In genomic region chr14:100375963-100376735, GRCh38 we compare ENCODE assay signal across 1 cellular context.
A peak's percentile ranks its signal among the peaks of the same experiment; 100 is the strongest.
TF ChIP-seq lines count a peak whose summit lies in the region.

WDR25 (plus strand) TSS chr14:100376485.

TF ChIP-seq in HepG2, 621 proteins besides CTCF, POLR2A, EP300 and RAD21 (continued from another document and continues in another):
- TF ChIP-seq, protein P1, sequence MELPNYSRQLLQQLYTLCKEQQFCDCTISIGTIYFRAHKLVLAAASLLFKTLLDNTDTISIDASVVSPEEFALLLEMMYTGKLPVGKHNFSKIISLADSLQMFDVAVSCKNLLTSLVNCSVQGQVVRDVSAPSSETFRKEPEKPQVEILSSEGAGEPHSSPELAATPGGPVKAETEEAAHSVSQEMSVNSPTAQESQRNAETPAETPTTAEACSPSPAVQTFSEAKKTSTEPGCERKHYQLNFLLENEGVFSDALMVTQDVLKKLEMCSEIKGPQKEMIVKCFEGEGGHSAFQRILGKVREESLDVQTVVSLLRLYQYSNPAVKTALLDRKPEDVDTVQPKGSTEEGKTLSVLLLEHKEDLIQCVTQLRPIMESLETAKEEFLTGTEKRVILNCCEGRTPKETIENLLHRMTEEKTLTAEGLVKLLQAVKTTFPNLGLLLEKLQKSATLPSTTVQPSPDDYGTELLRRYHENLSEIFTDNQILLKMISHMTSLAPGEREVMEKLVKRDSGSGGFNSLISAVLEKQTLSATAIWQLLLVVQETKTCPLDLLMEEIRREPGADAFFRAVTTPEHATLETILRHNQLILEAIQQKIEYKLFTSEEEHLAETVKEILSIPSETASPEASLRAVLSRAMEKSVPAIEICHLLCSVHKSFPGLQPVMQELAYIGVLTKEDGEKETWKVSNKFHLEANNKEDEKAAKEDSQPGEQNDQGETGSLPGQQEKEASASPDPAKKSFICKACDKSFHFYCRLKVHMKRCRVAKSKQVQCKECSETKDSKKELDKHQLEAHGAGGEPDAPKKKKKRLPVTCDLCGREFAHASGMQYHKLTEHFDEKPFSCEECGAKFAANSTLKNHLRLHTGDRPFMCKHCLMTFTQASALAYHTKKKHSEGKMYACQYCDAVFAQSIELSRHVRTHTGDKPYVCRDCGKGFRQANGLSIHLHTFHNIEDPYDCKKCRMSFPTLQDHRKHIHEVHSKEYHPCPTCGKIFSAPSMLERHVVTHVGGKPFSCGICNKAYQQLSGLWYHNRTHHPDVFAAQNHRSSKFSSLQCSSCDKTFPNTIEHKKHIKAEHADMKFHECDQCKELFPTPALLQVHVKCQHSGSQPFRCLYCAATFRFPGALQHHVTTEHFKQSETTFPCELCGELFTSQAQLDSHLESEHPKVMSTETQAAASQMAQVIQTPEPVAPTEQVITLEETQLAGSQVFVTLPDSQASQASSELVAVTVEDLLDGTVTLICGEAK (IDR thresholded peaks at IDR 0.05) = peak; percentile 94
- TF ChIP-seq, protein P1 (CRISPR knock-in tag; IDR thresholded peaks at IDR 0.05) = peak; percentile 30; the same call in 1 of the 2 replicates
- TF ChIP-seq ZNF292 (CRISPR knock-in tag; IDR thresholded peaks at IDR 0.05; ENCODE audit: borderline replicate concordance, low read depth) = no peak
- no peak for TF ChIP-seq ZNF710 (CRISPR knock-in tag; IDR thresholded peaks at IDR 0.05; ENCODE audit: borderline replicate concordance)
- peak; percentile 39; the same call in 1 of the 2 replicates for TF ChIP-seq NKX3-1 (CRISPR knock-in tag; IDR thresholded peaks at IDR 0.05)
- no peak for TF ChIP-seq TBL1XR1 (IDR thresholded peaks at IDR 0.05; ENCODE audit: borderline replicate concordance, low read length, partially characterized antibody)
- TF ChIP-seq PBX2 (CRISPR knock-in tag; IDR thresholded peaks at IDR 0.05) = no peak
- TF ChIP-seq SRSF9 (IDR thresholded peaks at IDR 0.05; ENCODE audit: borderline replicate concordance, insufficient read depth, low read depth, low read length, poor library complexity, severe bottlenecking) = no peak
- TF ChIP-seq REST (IDR thresholded peaks at IDR 0.05; ENCODE audit: borderline replicate concordance in 1 of 2, low read depth in 1 of 2, low read length in 2 of 2) = no peak
- peak; percentile 1; the same call in 1 of the 2 replicates for TF ChIP-seq SRF (IDR thresholded peaks at IDR 0.05; ENCODE audit: low read depth, low read length)
- TF ChIP-seq ETV6 (CRISPR knock-in tag; conservative IDR thresholded peaks at IDR 0.05) = peak; percentile 75
- TF ChIP-seq ZNF564 (CRISPR knock-in tag; IDR thresholded peaks at IDR 0.05) = peak; percentile 61; the same call in 1 of the 2 replicates
- TF ChIP-seq, protein P2, sequence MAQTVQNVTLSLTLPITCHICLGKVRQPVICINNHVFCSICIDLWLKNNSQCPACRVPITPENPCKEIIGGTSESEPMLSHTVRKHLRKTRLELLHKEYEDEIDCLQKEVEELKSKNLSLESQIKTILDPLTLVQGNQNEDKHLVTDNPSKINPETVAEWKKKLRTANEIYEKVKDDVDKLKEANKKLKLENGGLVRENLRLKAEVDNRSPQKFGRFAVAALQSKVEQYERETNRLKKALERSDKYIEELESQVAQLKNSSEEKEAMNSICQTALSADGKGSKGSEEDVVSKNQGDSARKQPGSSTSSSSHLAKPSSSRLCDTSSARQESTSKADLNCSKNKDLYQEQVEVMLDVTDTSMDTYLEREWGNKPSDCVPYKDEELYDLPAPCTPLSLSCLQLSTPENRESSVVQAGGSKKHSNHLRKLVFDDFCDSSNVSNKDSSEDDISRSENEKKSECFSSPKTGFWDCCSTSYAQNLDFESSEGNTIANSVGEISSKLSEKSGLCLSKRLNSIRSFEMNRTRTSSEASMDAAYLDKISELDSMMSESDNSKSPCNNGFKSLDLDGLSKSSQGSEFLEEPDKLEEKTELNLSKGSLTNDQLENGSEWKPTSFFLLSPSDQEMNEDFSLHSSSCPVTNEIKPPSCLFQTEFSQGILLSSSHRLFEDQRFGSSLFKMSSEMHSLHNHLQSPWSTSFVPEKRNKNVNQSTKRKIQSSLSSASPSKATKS (CRISPR knock-in tag; IDR thresholded peaks at IDR 0.05) = no peak
- peak; percentile 96 for TF ChIP-seq ZNF639 (CRISPR knock-in tag; conservative IDR thresholded peaks at IDR 0.05)
- 0 out of 2 replicates have a peak, but pooled peaks have one; percentile 30 for TF ChIP-seq SMAD1 (CRISPR knock-in tag; IDR thresholded peaks at IDR 0.05; ENCODE audit: borderline replicate concordance, low read depth)
- TF ChIP-seq ESRRA (CRISPR knock-in tag; IDR thresholded peaks at IDR 0.05; ENCODE audit: low read depth) = no peak
- TF ChIP-seq ZNF782 (CRISPR knock-in tag; IDR thresholded peaks at IDR 0.05; ENCODE audit: borderline replicate concordance) = 0 out of 2 replicates have a peak, but pooled peaks have one; percentile 61
- no peak for TF ChIP-seq ZNF234 (CRISPR knock-in tag; conservative IDR thresholded peaks at IDR 0.05)
- no peak for TF ChIP-seq NCOA5 (CRISPR knock-in tag; IDR thresholded peaks at IDR 0.05)
- TF ChIP-seq ZNF790 (CRISPR knock-in tag; IDR thresholded peaks at IDR 0.05; ENCODE audit: borderline replicate concordance) = no peak
- TF ChIP-seq FOSL2 (CRISPR knock-in tag; IDR thresholded peaks at IDR 0.05) = peak; percentile 58; the same call in 1 of the 2 replicates
- no peak for TF ChIP-seq NONO (IDR thresholded peaks at IDR 0.05)
- peak; percentile 86 for TF ChIP-seq NONO (CRISPR knock-in tag; conservative IDR thresholded peaks at IDR 0.05)
- TF ChIP-seq HNRNPL (IDR thresholded peaks at IDR 0.05; ENCODE audit: low read depth, low read length) = no peak
- TF ChIP-seq TCF7 (IDR thresholded peaks at IDR 0.05; ENCODE audit: low read depth) = no peak
- peak; percentile 84 for TF ChIP-seq SALL1 (CRISPR knock-in tag; IDR thresholded peaks at IDR 0.05)
- TF ChIP-seq FOXM1 (CRISPR knock-in tag; IDR thresholded peaks at IDR 0.05) = no peak
- peak; percentile 63; the same call in 1 of the 2 replicates for TF ChIP-seq MNT (IDR thresholded peaks at IDR 0.05)
- TF ChIP-seq ZZZ3 (CRISPR knock-in tag; IDR thresholded peaks at IDR 0.05; ENCODE audit: borderline replicate concordance) = 0 out of 2 replicates have a peak, but pooled peaks have one; percentile 14
- TF ChIP-seq ZNF256 (CRISPR knock-in tag; conservative IDR thresholded peaks at IDR 0.05) = no peak
- TF ChIP-seq TARDBP (CRISPR knock-in tag; IDR thresholded peaks at IDR 0.05) = peak; percentile 40; the same call in 1 of the 2 replicates
- TF ChIP-seq TRAFD1 (CRISPR knock-in tag; IDR thresholded peaks at IDR 0.05; ENCODE audit: borderline replicate concordance) = no peak
- no peak for TF ChIP-seq ZNF251 (CRISPR knock-in tag; IDR thresholded peaks at IDR 0.05)
- peak; percentile 80 for TF ChIP-seq ZNF792 (CRISPR knock-in tag; IDR thresholded peaks at IDR 0.05)
- TF ChIP-seq KLF16 (CRISPR knock-in tag; IDR thresholded peaks at IDR 0.05) = peak in 1 of 2 experiments; percentile 97; a peak in 2 of 4 replicates
